Comparison of ENCODE assay signal across 8 cellular contexts in the genomic region with DNA sequence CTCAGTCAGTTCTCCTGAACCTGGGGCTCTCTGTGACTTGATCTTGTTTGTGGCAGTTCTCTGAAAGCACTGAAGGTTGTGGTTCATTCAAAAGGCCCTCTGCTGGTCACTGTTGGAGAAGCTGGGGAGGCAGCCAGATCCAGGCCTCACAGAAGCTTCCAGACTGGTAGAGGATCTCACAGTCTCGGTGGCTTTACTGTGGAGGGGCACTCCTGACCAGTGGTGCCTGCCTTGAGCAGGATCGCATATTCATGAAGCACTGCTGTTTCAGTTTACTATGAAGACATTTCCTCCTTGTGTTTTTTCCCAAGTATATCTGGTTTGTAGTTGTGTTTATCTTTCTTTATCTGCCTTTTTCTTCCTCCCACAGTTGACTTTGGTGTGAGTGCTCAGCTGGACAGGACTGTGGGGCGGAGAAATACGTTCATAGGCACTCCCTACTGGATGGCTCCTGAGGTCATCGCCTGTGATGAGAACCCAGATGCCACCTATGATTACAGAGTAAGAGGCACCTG.
DNase-seq lines count a peak whose midpoint lies in the region; ATAC-seq, FAIRE-seq and TF ChIP-seq lines count a peak whose summit lies in the region.

No MANE protein-coding gene starts in this region.

- peaks cover 86% of the 10 kb centered on the region for H3K36me3 Mint-ChIP-seq in activated T-helper 17 cell treated with anti-CD3 and anti-CD28 coated beads, Interleukin-2, amount 50 U/mL, for 72 hours (ENCODE audit: low read depth)

- H3K9me3 Mint-ChIP-seq in activated T-helper 17 cell treated with anti-CD3 and anti-CD28 coated beads, Interleukin-2, amount 50 U/mL, for 72 hours: no peaks in the 10 kb centered on the region

- no peak for FAIRE-seq in GM19239 (lab: Jason Lieb, UNC)

- peak; percentile 81 for TF ChIP-seq CTCF in fibroblast of villous mesenchyme (IDR thresholded peaks at IDR 0.05; ENCODE audit: insufficient read depth, low read depth, low read length)
- TF ChIP-seq CTCF in thoracic aorta (IDR thresholded peaks at IDR 0.05): peak; percentile 78

- peaks cover 16 to 48% of the 10 kb centered on the region in 2 donors for H3K4me1 ChIP-seq in thoracic aorta (ENCODE audit: control insufficient read depth in 1 of 2, low read depth in 2 of 2)

- ATAC-seq in HG03558 (IDR thresholded peaks at IDR 0.05; ENCODE audit: extremely low read depth, unreplicated experiment) (peak; percentile 44), thoracic aorta (ENCODE audit: insufficient number of reproducible peaks, low FRiP score, low read depth) (peak; percentile 76)
- peak; percentile 56 for ATAC-seq in activated T-helper 17 cell treated with anti-CD3 and anti-CD28 coated beads, Interleukin-2, amount 50 U/mL, for 72 hours (replicated peaks)

- peaks cover 19% of the 10 kb centered on the region for H3K36me3 ChIP-seq in thoracic aorta

- peak; percentile 64 for DNase-seq in CD1c-positive myeloid dendritic cell (ENCODE audit: extremely low spot score)
- DNase-seq in GM19239 (ENCODE audit: insufficient read length, low spot score): peak; percentile 27
- peak; percentile 77 for DNase-seq in RPMI7951 (ENCODE audit: low read depth)
- peak; percentile 85 for DNase-seq in fibroblast of villous mesenchyme (ENCODE audit: low read depth)
- DNase-seq in non-pigmented ciliary epithelial cell (ENCODE audit: low read depth): peak; percentile 47
- DNase-seq in thoracic aorta (ENCODE audit: low spot score): peak; percentile 52

- H3K27me3 Mint-ChIP-seq in activated T-helper 17 cell treated with anti-CD3 and anti-CD28 coated beads, Interleukin-2, amount 50 U/mL, for 72 hours: no peaks in the 10 kb centered on the region

- peak overlapping the region; percentile 58 for H3K4me3 Mint-ChIP-seq in activated T-helper 17 cell treated with anti-CD3 and anti-CD28 coated beads, Interleukin-2, amount 50 U/mL, for 72 hours

- H3K27ac Mint-ChIP-seq in activated T-helper 17 cell treated with anti-CD3 and anti-CD28 coated beads, Interleukin-2, amount 50 U/mL, for 72 hours: peak overlapping the region; percentile 70

- H3K4me3 ChIP-seq in fibroblast of villous mesenchyme (ENCODE audit: low read depth, low read length) (no peak overlapping the region), thoracic aorta (no peak overlapping the region)

- H3K4me1 Mint-ChIP-seq in activated T-helper 17 cell treated with anti-CD3 and anti-CD28 coated beads, Interleukin-2, amount 50 U/mL, for 72 hours: peaks cover 47% of the 10 kb centered on the region

- H3K9me3 ChIP-seq in thoracic aorta: no peaks in the 10 kb centered on the region

- peak overlapping the region; percentile 5 to 34 for H3K27ac ChIP-seq in thoracic aorta

- no peaks in the 10 kb centered on the region for H3K27me3 ChIP-seq in thoracic aorta (replicated peaks; ENCODE audit: insufficient read depth)

Comparison
In these comparisons a context has a peak if more than half of its experiments do, and no peak if none do; other contexts are left out.
1. DNase-seq: peak in every context shown above with its lines; median percentile 85 in fibroblast of villous mesenchyme; 77 in RPMI7951; 64 in CD1c-positive myeloid dendritic cell; 52 in thoracic aorta; 47 in non-pigmented ciliary epithelial cell; 27 in GM19239.